Comparison of ENCODE assay signal across 8 cellular contexts in the genomic region with DNA sequence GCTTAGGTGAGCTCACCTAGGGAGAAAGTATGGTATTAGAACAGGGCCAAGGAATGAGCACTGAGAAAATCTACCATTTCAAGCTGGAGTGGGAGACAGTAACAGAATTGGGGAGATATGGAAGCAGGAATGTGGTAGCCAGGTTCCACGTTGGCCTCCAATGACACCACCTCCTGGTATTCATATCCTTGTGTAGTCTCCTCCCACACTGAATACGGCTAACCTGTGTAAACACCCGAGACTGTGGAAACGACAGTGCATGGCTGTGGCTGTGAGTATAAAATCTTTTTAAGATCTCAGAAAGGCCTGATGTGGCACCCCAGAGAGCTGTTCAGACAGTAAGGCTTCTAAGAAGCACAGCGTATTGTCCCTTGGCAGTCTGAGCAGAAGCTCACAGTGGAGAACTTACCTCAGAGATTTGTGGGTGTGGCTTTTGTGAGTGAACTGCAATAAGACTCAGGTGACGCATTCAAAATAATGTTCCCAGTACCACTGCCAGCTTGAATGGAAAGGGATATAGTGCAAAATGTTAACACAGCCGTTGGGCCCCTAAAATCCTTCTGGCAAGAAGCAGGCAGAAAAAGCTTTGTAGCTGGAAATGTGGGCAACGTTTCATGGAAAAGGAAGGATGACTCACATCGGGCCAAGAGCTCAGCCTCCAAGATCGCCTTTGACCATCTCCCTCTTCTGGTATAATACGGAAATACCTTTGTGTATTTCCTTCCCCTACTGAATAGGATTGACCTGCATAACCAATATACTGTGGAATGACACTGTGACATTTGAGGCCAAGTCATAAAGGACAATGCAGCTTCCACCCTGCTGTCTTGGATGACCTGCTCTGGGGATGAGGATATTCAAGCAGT.
A peak's percentile ranks its signal among the peaks of the same experiment; 100 is the strongest.
DNase-seq lines count a peak whose midpoint lies in the region; TF ChIP-seq lines count a peak whose summit lies in the region.

No MANE protein-coding gene starts in this region.

- H3K4me1 ChIP-seq in duodenal mucosa (ENCODE audit: control insufficient read depth in 1 of 2, insufficient read depth in 2 of 2, low read length in 2 of 2) = peaks cover 19 to 24% of the 10 kb centered on the region in 2 donors

- CTCF ChIA-PET in activated naive CD4-positive, alpha-beta T cell treated with anti-CD3 and anti-CD28 coated beads, Interleukin-2, amount 10 ng/mL, durations not matched to agents 7 days and 5 days (lab: Charles Lee) = interaction anchor here (1.6 to 1.7 kb wide), 2 partner anchors 107 to 233 kb away, joined by 4 to 6 read pairs; no protein-coding TSS in a partner anchor

- H3K4me3 ChIP-seq in duodenal mucosa (ENCODE audit: low read depth in 1 of 2, low read length in 2 of 2) = no peak overlapping the region

- intact Hi-C loops in posterior cingulate gyrus (cut with DNase I) = no loop called here

- H3K36me3 ChIP-seq in duodenal mucosa (ENCODE audit: control insufficient read depth in 1 of 2, insufficient read depth in 2 of 2, low read length in 2 of 2) = peaks cover 10 to 34% of the 10 kb centered on the region in 2 donors

- TF ChIP-seq CTCF in nephron (IDR thresholded peaks at IDR 0.05; ENCODE audit: unreplicated experiment in 3 of 3) = peak in 2 of 3 experiments; percentile 19 to 22

- no peaks in the 10 kb centered on the region for H3K9me3 Mint-ChIP-seq in nephron
- H3K9me3 Mint-ChIP-seq in activated naive CD4-positive, alpha-beta T cell treated with anti-CD3 and anti-CD28 coated beads, Interleukin-2, amount 10 ng/mL, durations not matched to agents 7 days and 5 days = no peaks in the 10 kb centered on the region

- H3K4me1 Mint-ChIP-seq in nephron = peaks cover 15% of the 10 kb centered on the region
- H3K4me1 Mint-ChIP-seq in activated naive CD4-positive, alpha-beta T cell treated with anti-CD3 and anti-CD28 coated beads, Interleukin-2, amount 10 ng/mL, durations not matched to agents 7 days and 5 days = no peaks in the 10 kb centered on the region

- no peaks in the 10 kb centered on the region for H3K9me3 ChIP-seq in duodenal mucosa (ENCODE audit: control insufficient read depth in 1 of 2, low read length in 2 of 2)

- no peaks in the 10 kb centered on the region for H3K36me3 Mint-ChIP-seq in nephron (ENCODE audit: low read depth)
- peaks cover 16% of the 10 kb centered on the region for H3K36me3 Mint-ChIP-seq in activated naive CD4-positive, alpha-beta T cell treated with anti-CD3 and anti-CD28 coated beads, Interleukin-2, amount 10 ng/mL, durations not matched to agents 7 days and 5 days

- no peak overlapping the region for H3K9ac ChIP-seq in duodenal mucosa (ENCODE audit: low read depth in 1 of 2, low read length in 2 of 2)

- H3K27ac Mint-ChIP-seq in nephron = no peak overlapping the region
- no peak overlapping the region for H3K27ac Mint-ChIP-seq in activated naive CD4-positive, alpha-beta T cell treated with anti-CD3 and anti-CD28 coated beads, Interleukin-2, amount 10 ng/mL, durations not matched to agents 7 days and 5 days

- H3K27me3 ChIP-seq in duodenal mucosa (ENCODE audit: control insufficient read depth in 1 of 2, insufficient read depth in 2 of 2, low read length in 2 of 2) = no peaks in the 10 kb centered on the region

- peak overlapping the region; percentile 32 for H3K27ac ChIP-seq in duodenal mucosa (ENCODE audit: low read depth, low read length)

- peak; percentile 12 for DNase-seq in DMS114 treated with DMSO at 0.1 percent for 48 hours (lab: John Stamatoyannopoulos, UW; ENCODE audit: unreplicated experiment)
- peak; percentile 60 for DNase-seq in MV-4-11 (lab: John Stamatoyannopoulos, UW)
- DNase-seq in effector CD8-positive, alpha-beta T cell (lab: John Stamatoyannopoulos, UW) = no peak
- DNase-seq in posterior cingulate gyrus = no peak
- no peak for DNase-seq in activated naive CD4-positive, alpha-beta T cell treated with anti-CD3 and anti-CD28 coated beads, Interleukin-2, amount 10 ng/mL, durations not matched to agents 7 days and 5 days
- DNase-seq in NCI-H128 (lab: John Stamatoyannopoulos, UW; ENCODE audit: unreplicated experiment) = no peak

- peaks cover 4% of the 10 kb centered on the region for H3K27me3 Mint-ChIP-seq in nephron (ENCODE audit: low read depth)
- no peaks in the 10 kb centered on the region for H3K27me3 Mint-ChIP-seq in activated naive CD4-positive, alpha-beta T cell treated with anti-CD3 and anti-CD28 coated beads, Interleukin-2, amount 10 ng/mL, durations not matched to agents 7 days and 5 days

- no peak overlapping the region for H3K4me3 Mint-ChIP-seq in nephron
- no peak overlapping the region for H3K4me3 Mint-ChIP-seq in activated naive CD4-positive, alpha-beta T cell treated with anti-CD3 and anti-CD28 coated beads, Interleukin-2, amount 10 ng/mL, durations not matched to agents 7 days and 5 days

Comparison
In these comparisons a context has a peak if more than half of its experiments do, and no peak if none do; other contexts are left out.
1. DNase-seq: peak in DMS114 treated with DMSO at 0.1 percent for 48 hours (single experiment) and MV-4-11 (single experiment); none in effector CD8-positive, alpha-beta T cell (single experiment), posterior cingulate gyrus (0 of 10), activated naive CD4-positive, alpha-beta T cell treated with anti-CD3 and anti-CD28 coated beads, Interleukin-2, amount 10 ng/mL, durations not matched to agents 7 days and 5 days (single experiment) and NCI-H128 (single experiment).